Comparison of ENCODE assay signal across 8 cellular contexts in the genomic region with DNA sequence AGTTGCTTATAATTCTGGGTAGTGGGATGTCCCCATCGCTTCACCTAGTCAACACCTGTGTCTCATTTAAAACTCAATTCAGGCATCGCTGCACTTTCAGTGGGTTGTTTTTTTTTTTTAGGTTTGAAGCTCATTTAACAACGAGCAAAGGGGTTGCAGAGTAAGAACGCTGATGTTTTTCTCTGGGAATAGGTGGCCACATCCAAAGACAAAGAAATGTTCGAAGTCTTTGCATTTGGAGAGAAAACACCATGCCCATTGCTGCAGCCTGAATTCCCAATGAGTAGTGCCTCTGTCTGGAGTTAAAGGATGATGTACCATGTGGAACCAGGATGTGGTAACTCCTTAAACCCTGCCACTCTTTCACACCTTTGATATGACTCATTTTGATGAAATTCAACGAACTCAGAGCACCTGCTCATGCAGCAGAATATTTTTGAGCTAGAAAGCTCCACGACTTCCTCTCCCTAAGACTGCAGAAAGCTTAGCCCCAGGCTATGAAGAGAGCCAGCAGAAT. TPM values are rescaled to one million over a fixed set of nuclear protein-coding genes. Genes with fewer than 3 reads are reported as not detected.
DNase-seq lines count a peak whose midpoint lies in the region; ATAC-seq and TF ChIP-seq lines count a peak whose summit lies in the region.
"Had no signal": no experiment of that assay in that cellular context is flagged by ENCODE, and none has a peak within 500 bp of the region (broad histone marks: within the 10 kb centered on the region; RNA-seq: fewer than 3 reads in every experiment).

No MANE protein-coding gene starts in this region.

- DNase-seq in HCT116 (ENCODE audit: low read depth, low spot score) (no peak), M059J (ENCODE audit: low read depth) (peak; percentile 68), left lung (no peak), psoas muscle (no peak), COR-L47 (lab: John Stamatoyannopoulos, UW) (no peak), dedifferentiated amniotic fluid mesenchymal stem cell (ENCODE audit: extremely low spot score) (no peak)

- ATAC-seq in GM18858 (IDR thresholded peaks at IDR 0.05; ENCODE audit: unreplicated experiment) (peak; percentile 86), HCT116 (no peak), left lung (peak; percentile 59), psoas muscle (no peak)
- ATAC-seq: Panc1 had no signal

- no peak overlapping the region for H3K4me2 ChIP-seq in HCT116 (ENCODE audit: low read length)

- 68 to 81% (median 77%) methylated on average over 7 of the region's 7 CpGs for WGBS in psoas muscle, 3 donors

- no TSS peak for BruUV-seq in HCT116 (replicated peaks; lab: Mats Ljungman, UMichigan)

- no peak overlapping the region for H2AFZ ChIP-seq in HCT116 (ENCODE audit: low read depth, low read length, poor library complexity, severe bottlenecking)

- H3K9me2 ChIP-seq in HCT116 (ENCODE audit: insufficient read depth), result no peaks in the 10 kb centered on the region

- RAD21 ChIA-PET in HCT116 (lab: Charles Lee; ENCODE audit: low non-redundant PET in 1 of 2, low total read pairs in 2 of 2, uncharacterized antibody in 2 of 2, unreplicated experiment in 2 of 2), result interaction anchor here in 1 of 2 experiments (1.5 kb wide), 1 partner anchor 179 kb away, joined by 4 read pairs; no protein-coding TSS in a partner anchor

- no peak for TF ChIP-seq RAD21 in HCT116 (IDR thresholded peaks at IDR 0.05; ENCODE audit: low read depth)

- H3K9ac ChIP-seq in HCT116 (ENCODE audit: low read length), result no peak overlapping the region

- no peak for TF ChIP-seq POLR2A in HCT116 (IDR thresholded peaks at IDR 0.05; ENCODE audit: borderline replicate concordance, extremely low read depth, insufficient read depth, insufficient read length)

- H3K4me1 ChIP-seq in HCT116 (ENCODE audit: control insufficient read depth in 1 of 2, insufficient read depth in 2 of 2, low read length in 2 of 2) (peaks cover 0 to 3% of the 10 kb centered on the region in 2 experiments; a peak in 1 of 4 replicates), left lung (peaks cover 0 to 8% of the 10 kb centered on the region in 2 donors), psoas muscle (no peaks in the 10 kb centered on the region)

- POLR2A ChIA-PET in HCT116 (lab: Charles Lee), result no interaction called here

- intact Hi-C loops in HCT116 (cut with micrococcal nuclease) (no loop called here), left lung (cut with DNase I) (no loop called here), psoas muscle (cut with DNase I) (loop anchor here (5.0 kb wide), 2 partner anchors 55 to 355 kb away; no protein-coding TSS in a partner anchor)

- H3K27me3 ChIP-seq in HCT116 (ENCODE audit: insufficient read depth, low read length), result no peaks in the 10 kb centered on the region
- H3K27me3 ChIP-seq in left lung, result no peaks in the 10 kb centered on the region
- H3K27me3 ChIP-seq in psoas muscle (ENCODE audit: insufficient read depth in 3 of 3, low read length in 2 of 3), result no peaks in the 10 kb centered on the region

- no peaks in the 10 kb centered on the region for H3K79me2 ChIP-seq in HCT116 (ENCODE audit: insufficient read depth, low read length)

- H3K27ac ChIP-seq in HCT116 (ENCODE audit: low read depth, low read length) (no peak overlapping the region), left lung (no peak overlapping the region), psoas muscle (no peak overlapping the region)

- TF ChIP-seq CTCF in HCT116 (IDR thresholded peaks at IDR 0.05 in 2 of 3, conservative IDR thresholded peaks at IDR 0.05 in 1 of 3; ENCODE audit: borderline replicate concordance in 1 of 3, insufficient read depth in 1 of 3, low read depth in 2 of 3, low read length in 2 of 3), result no peak
- TF ChIP-seq CTCF in left lung (IDR thresholded peaks at IDR 0.05), result no peak
- no peak for TF ChIP-seq CTCF in psoas muscle (IDR thresholded peaks at IDR 0.05)

- H3K9me3 ChIP-seq in HCT116 (ENCODE audit: control insufficient read depth in 1 of 2, insufficient read depth in 1 of 2, low read depth in 1 of 2, low read length in 2 of 2) (no peaks in the 10 kb centered on the region), left lung (no peaks in the 10 kb centered on the region), psoas muscle (no peaks in the 10 kb centered on the region)

- H4K20me1 ChIP-seq in HCT116 (ENCODE audit: insufficient read depth), result no peaks in the 10 kb centered on the region

- H3K36me3 ChIP-seq in HCT116 (ENCODE audit: control insufficient read depth in 1 of 2, insufficient read depth in 2 of 2, low read length in 2 of 2) (no peaks in the 10 kb centered on the region), left lung (no peaks in the 10 kb centered on the region), psoas muscle (ENCODE audit: insufficient read depth in 1 of 2, low read depth in 1 of 2) (no peaks in the 10 kb centered on the region)

- H3K4me3 ChIP-seq in HCT116 (replicated peaks in 1 of 2; ENCODE audit: low read depth in 1 of 2, low read length in 2 of 2) (no peak overlapping the region), left lung (no peak overlapping the region), psoas muscle (no peak overlapping the region)

- CTCF ChIA-PET in HCT116 (lab: Charles Lee), result interaction anchor here (2.0 to 3.6 kb wide), 3 partner anchors 12 to 178 kb away, joined by 6 to 45 read pairs (median 10); no protein-coding TSS in a partner anchor

TF ChIP-seq in HCT116, 20 proteins besides CTCF, POLR2A, EP300 and RAD21:
- TF ChIP-seq EGR1 (IDR thresholded peaks at IDR 0.05; ENCODE audit: low read depth) (no peak), MAX (IDR thresholded peaks at IDR 0.05) (peak; percentile 51), TCF7L2 (IDR thresholded peaks at IDR 0.05; ENCODE audit: borderline replicate concordance, extremely low read depth, insufficient read depth, insufficient read length) (no peak)
TF ChIP-seq in HCT116: peak in this region for 1.

RNA-seq across cellular contexts. Expression of gene BATF, which starts 35.1 kb away (rescaled TPM):
- total RNA-seq in HCT116 (2021; ENCODE audit: unreplicated experiment) (0.69 TPM), left lung (10 to 100 TPM in 1 of 2 donors, 1 to 10 TPM in 1; 4.3 to 19.6 TPM), psoas muscle (under 1 TPM in 3 of 4 donors, not detected in 1; 0.58 to 0.77 (median 0.76) TPM)
- polyA plus RNA-seq in HCT116 (2012), result not detected in 2 replicates
- total RNA-seq in M059J (2014; rRNA removed; shearing (Covaris generic)), result 1.9 TPM in 1 of 2 replicates, not detected in the other
- under 1 TPM; 0.29 to 0.86 (median 0.70) TPM for polyA plus RNA-seq in psoas muscle

RNA-seq across cellular contexts. Expression of gene JDP2, which starts 59.4 kb away (rescaled TPM):
- total RNA-seq in HCT116 (2021; ENCODE audit: unreplicated experiment) (25.4 TPM), left lung (10 to 100 TPM; 56.8 to 57.6 TPM), psoas muscle (10 to 100 TPM; 11.0 to 49.6 (median 30.8) TPM)
- polyA plus RNA-seq in HCT116 (2012), result 19.7 and 21.3 TPM in 2 replicates
- total RNA-seq in M059J (2014; rRNA removed; shearing (Covaris generic)), result 21.9 and 32.4 TPM in 2 replicates
- 10 to 100 TPM; 13.2 to 73.2 (median 49.9) TPM for polyA plus RNA-seq in psoas muscle

Comparison
In these comparisons a context has a peak if more than half of its experiments do, and no peak if none do; other contexts are left out.
1. ATAC-seq: peak in GM18858 (single experiment) and left lung (single experiment); none in HCT116 (single experiment) and psoas muscle (0 of 4).
2. intact Hi-C loops: an anchor here in psoas muscle (5.0 kb wide); none called in HCT116 and left lung.